In genomic region chr6:26205625-26206574, GRCh38 we compare ENCODE assay signal across 8 cellular contexts.
DNase-seq lines count a peak whose midpoint lies in the region; ATAC-seq lines count a peak whose summit lies in the region.

No MANE protein-coding gene starts in this region.

- peaks cover 3% of the 10 kb centered on the region for H3K9me3 Mint-ChIP-seq in stimulated activated memory B cell treated with anti-CD40 and anti-IgM and Interleukin-4, amounts not matched to agents 10 μg/mL and 1 μg/mL and 100 μg/mL, for 72 hours

- peak overlapping the region; percentile 87 for H3K27ac ChIP-seq in angular gyrus (ENCODE audit: low read depth, low read length)

- H3K9me3 ChIP-seq in iPS-15b (ENCODE audit: control insufficient read depth, insufficient read depth, low read length): no peaks in the 10 kb centered on the region

- H3K27ac Mint-ChIP-seq in stimulated activated memory B cell treated with anti-CD40 and anti-IgM and Interleukin-4, amounts not matched to agents 10 μg/mL and 1 μg/mL and 100 μg/mL, for 72 hours: no peak overlapping the region

- peak; percentile 9 for ATAC-seq in stimulated activated memory B cell treated with anti-CD40 and anti-IgM and Interleukin-4, amounts not matched to agents 10 μg/mL and 1 μg/mL and 100 μg/mL, for 72 hours
- ATAC-seq in GM18511 (IDR thresholded peaks at IDR 0.05; ENCODE audit: unreplicated experiment) (no peak), HG03520 (IDR thresholded peaks at IDR 0.05; ENCODE audit: unreplicated experiment) (no peak)

- H3K9ac ChIP-seq in iPS-15b (ENCODE audit: low read depth, low read length): peak overlapping the region; percentile 97

- peak overlapping the region; percentile 84 for H3K4me3 ChIP-seq in iPS-15b (ENCODE audit: low read depth, low read length)

- no peaks in the 10 kb centered on the region for H3K36me3 Mint-ChIP-seq in stimulated activated memory B cell treated with anti-CD40 and anti-IgM and Interleukin-4, amounts not matched to agents 10 μg/mL and 1 μg/mL and 100 μg/mL, for 72 hours

- peak; percentile 82 for DNase-seq in NCI-H748 (lab: John Stamatoyannopoulos, UW; ENCODE audit: unreplicated experiment)
- no peak for DNase-seq in NCI-H748 treated with DMSO at 0.1 percent for 48 hours (lab: John Stamatoyannopoulos, UW)
- DNase-seq in NCI-H146 treated with DMSO at 0.1 percent for 48 hours (lab: John Stamatoyannopoulos, UW; ENCODE audit: unreplicated experiment): peak; percentile 68

- H3K27me3 Mint-ChIP-seq in stimulated activated memory B cell treated with anti-CD40 and anti-IgM and Interleukin-4, amounts not matched to agents 10 μg/mL and 1 μg/mL and 100 μg/mL, for 72 hours: no peaks in the 10 kb centered on the region

- H3K4me3 Mint-ChIP-seq in stimulated activated memory B cell treated with anti-CD40 and anti-IgM and Interleukin-4, amounts not matched to agents 10 μg/mL and 1 μg/mL and 100 μg/mL, for 72 hours: no peak overlapping the region

- H3K4me1 ChIP-seq in iPS-15b (ENCODE audit: control insufficient read depth, insufficient read depth, low read length): peaks cover 8% of the 10 kb centered on the region

- H3K4me1 Mint-ChIP-seq in stimulated activated memory B cell treated with anti-CD40 and anti-IgM and Interleukin-4, amounts not matched to agents 10 μg/mL and 1 μg/mL and 100 μg/mL, for 72 hours: peaks cover 20% of the 10 kb centered on the region

- no peaks in the 10 kb centered on the region for H3K36me3 ChIP-seq in iPS-15b (ENCODE audit: control insufficient read depth, insufficient read depth, low read length)

- H3K27me3 ChIP-seq in iPS-15b (ENCODE audit: control insufficient read depth, insufficient read depth, low read length): no peaks in the 10 kb centered on the region
